8 cellular contexts compared by ENCODE assay signal in the genomic region with DNA sequence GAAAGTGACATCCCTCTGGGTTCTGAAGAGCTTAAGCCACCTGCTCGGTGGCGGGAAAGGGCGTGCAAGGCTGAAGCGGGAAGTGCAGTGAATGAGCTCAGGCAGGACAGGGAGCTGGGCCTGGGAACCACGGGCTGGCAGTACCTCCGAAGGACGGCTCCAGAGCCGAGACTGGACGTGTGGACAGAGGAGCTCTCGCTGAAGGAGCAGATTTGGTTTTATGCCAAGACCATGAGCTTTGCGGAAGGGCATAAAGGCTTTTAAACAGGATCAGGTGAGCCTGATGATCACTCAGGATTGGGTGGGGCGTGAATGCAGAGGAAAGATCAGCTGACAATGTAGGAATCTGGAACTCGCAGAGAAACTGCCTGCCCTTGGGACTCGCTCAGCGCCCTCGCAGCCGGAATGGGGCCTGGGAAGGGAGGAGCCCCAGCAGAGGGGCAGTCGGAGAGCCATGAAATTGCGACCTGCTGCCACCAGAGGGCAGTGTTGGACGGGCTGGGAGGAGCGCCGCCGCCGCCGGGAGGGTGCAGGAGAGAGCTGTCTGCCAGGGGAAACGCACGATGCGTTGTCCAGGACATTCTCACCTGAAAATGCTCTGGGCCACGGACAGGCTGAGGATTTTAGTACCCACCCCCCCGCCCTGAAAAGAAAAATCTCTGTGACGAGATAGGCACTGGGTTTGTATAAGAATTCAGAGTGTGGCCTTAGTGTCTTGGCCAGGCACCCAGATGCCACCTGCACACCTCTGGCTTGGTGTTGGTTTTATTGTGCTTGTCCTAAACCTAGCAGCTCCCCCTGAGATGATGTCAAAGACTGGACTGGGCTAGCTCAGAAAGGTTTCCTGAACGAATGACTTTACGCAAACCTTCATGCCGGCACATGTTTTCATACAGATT.
DNase-seq lines count a peak whose midpoint lies in the region; ATAC-seq and TF ChIP-seq lines count a peak whose summit lies in the region.

No MANE protein-coding gene starts in this region.

- peak; percentile 77 for TF ChIP-seq CTCF in RWPE1 (conservative IDR thresholded peaks at IDR 0.05; ENCODE audit: low read depth)

- intact Hi-C loops in Right ventricle myocardium inferior (cut with DNase I): no loop called here

- CTCF ChIA-PET in RWPE1 (lab: Yijun Ruan, JAX): interaction anchor here (0.6 to 1.8 kb wide), 12 partner anchors 9 to 1246 kb away, joined by 3 to 6 read pairs (median 3); no protein-coding TSS in a partner anchor

- DNase-seq in Daoy (ENCODE audit: low read depth) (peak; percentile 90), HT-29 (ENCODE audit: low spot score) (peak; percentile 84), RWPE1 (ENCODE audit: low spot score) (peak; percentile 71), Right ventricle myocardium inferior (ENCODE audit: missing footprints) (peak; percentile 86), pons (ENCODE audit: low spot score) (peak; percentile 78)
- DNase-seq in activated naive CD4-positive, alpha-beta T cell treated with anti-CD3 and anti-CD28 coated beads, Interleukin-2, amount 50 U/mL, for 72 hours (ENCODE audit: low spot score in 2 of 2): peak in 1 of 2 donors; percentile 81
- no peak for DNase-seq in effector CD8-positive, alpha-beta T cell (lab: John Stamatoyannopoulos, UW)

- H3K9me3 Mint-ChIP-seq in activated naive CD4-positive, alpha-beta T cell treated with anti-CD3 and anti-CD28 coated beads, Interleukin-2, amount 50 U/mL, for 72 hours: peaks cover 0 to 5% of the 10 kb centered on the region in 2 donors

- ATAC-seq in GM21515 (IDR thresholded peaks at IDR 0.05; ENCODE audit: unreplicated experiment): peak; percentile 92
- peak; percentile 63 to 82 for ATAC-seq in activated naive CD4-positive, alpha-beta T cell treated with anti-CD3 and anti-CD28 coated beads, Interleukin-2, amount 50 U/mL, for 72 hours
- ATAC-seq in Right ventricle myocardium inferior: peak; percentile 92

- POLR2A ChIA-PET in RWPE1 (lab: Yijun Ruan, JAX; ENCODE audit: low non-redundant PET): no interaction called here

- no peak overlapping the region for H3K27ac ChIP-seq in RWPE1

- no peak overlapping the region for H3K27ac Mint-ChIP-seq in activated naive CD4-positive, alpha-beta T cell treated with anti-CD3 and anti-CD28 coated beads, Interleukin-2, amount 50 U/mL, for 72 hours

- peaks cover 0 to 7% of the 10 kb centered on the region in 2 donors for H3K36me3 Mint-ChIP-seq in activated naive CD4-positive, alpha-beta T cell treated with anti-CD3 and anti-CD28 coated beads, Interleukin-2, amount 50 U/mL, for 72 hours
